In genomic region chr18:54284967-54285785, GRCh38 we compare ENCODE assay signal across 8 cellular contexts. TPM values are rescaled to one million over a fixed set of nuclear protein-coding genes. Genes with fewer than 3 reads are reported as not detected.
DNase-seq lines count a peak whose midpoint lies in the region; ATAC-seq, FAIRE-seq and TF ChIP-seq lines count a peak whose summit lies in the region.

No MANE protein-coding gene starts in this region.

- H3K9me3 ChIP-seq in mucosa of descending colon (no peaks in the 10 kb centered on the region), HepG2 (ENCODE audit: low read length) (no peaks in the 10 kb centered on the region), sigmoid colon (no peaks in the 10 kb centered on the region)

- no peak overlapping the region for H3K4me2 ChIP-seq in HepG2 (ENCODE audit: low read depth, low read length)

- TF ChIP-seq RAD21 in HepG2 (CRISPR knock-in tag; IDR thresholded peaks at IDR 0.05) = no peak

- H3K4me3 ChIP-seq in mucosa of descending colon = no peak overlapping the region
- H3K4me3 ChIP-seq in HepG2 (replicated peaks in 1 of 3; ENCODE audit: insufficient read depth in 1 of 3, low read depth in 2 of 3, low read length in 3 of 3) = no peak overlapping the region
- H3K4me3 ChIP-seq in sigmoid colon = no peak overlapping the region

- H3K9ac ChIP-seq in HepG2 (ENCODE audit: insufficient read depth, low read depth, low read length) = no peak overlapping the region

- H3K36me3 ChIP-seq in mucosa of descending colon (ENCODE audit: low read depth) (no peaks in the 10 kb centered on the region), HepG2 (replicated peaks in 1 of 2; ENCODE audit: control insufficient read depth in 1 of 2, insufficient read depth in 2 of 2, low read length in 2 of 2) (peaks cover 3 to 27% of the 10 kb centered on the region in 2 experiments), sigmoid colon (peaks cover 12 to 90% (median 30%) of the 10 kb centered on the region in 4 donors)

- H3K27me3 ChIP-seq in HepG2 (ENCODE audit: control insufficient read depth in 1 of 2, insufficient read depth in 2 of 2, low read length in 2 of 2) (no peaks in the 10 kb centered on the region), sigmoid colon (no peaks in the 10 kb centered on the region)

- H3K9me3 Mint-ChIP-seq in activated naive CD4-positive, alpha-beta T cell treated with anti-CD3 and anti-CD28 coated beads for 36 hours = peaks cover 2% of the 10 kb centered on the region

- TF ChIP-seq CTCF in mucosa of descending colon (IDR thresholded peaks at IDR 0.05) (no peak), HepG2 (CRISPR knock-in tag; IDR thresholded peaks at IDR 0.05) (no peak), sigmoid colon (IDR thresholded peaks at IDR 0.05) (no peak)

- no peaks in the 10 kb centered on the region for H3K79me2 ChIP-seq in HepG2 (ENCODE audit: insufficient read depth, low read length)

- no peak for TF ChIP-seq POLR2A in HepG2 (IDR thresholded peaks at IDR 0.05; ENCODE audit: insufficient read depth in 1 of 2, low read depth in 2 of 2, low read length in 2 of 2)
- TF ChIP-seq POLR2A in sigmoid colon (IDR thresholded peaks at IDR 0.05) = no peak

- no peak overlapping the region for H3K4me3 Mint-ChIP-seq in activated naive CD4-positive, alpha-beta T cell treated with anti-CD3 and anti-CD28 coated beads for 36 hours

- H4K20me1 ChIP-seq in HepG2 (ENCODE audit: insufficient read depth, low read length) = no peaks in the 10 kb centered on the region

- H3K27me3 Mint-ChIP-seq in activated naive CD4-positive, alpha-beta T cell treated with anti-CD3 and anti-CD28 coated beads for 36 hours (ENCODE audit: low read depth) = no peaks in the 10 kb centered on the region

- TF ChIP-seq EP300 in HepG2 (IDR thresholded peaks at IDR 0.05; ENCODE audit: low read depth in 2 of 2, low read length in 2 of 2) (no peak), HepG2 (CRISPR knock-in tag; IDR thresholded peaks at IDR 0.05; ENCODE audit: borderline replicate concordance) (no peak), sigmoid colon (IDR thresholded peaks at IDR 0.05) (no peak)

- no peaks in the 10 kb centered on the region for H3K4me1 ChIP-seq in mucosa of descending colon (ENCODE audit: low read depth)
- H3K4me1 ChIP-seq in HepG2 (ENCODE audit: insufficient read depth, low read length) = peaks cover 4% of the 10 kb centered on the region
- H3K4me1 ChIP-seq in sigmoid colon = no peaks in the 10 kb centered on the region

- peaks cover 18% of the 10 kb centered on the region for H3K4me1 Mint-ChIP-seq in activated naive CD4-positive, alpha-beta T cell treated with anti-CD3 and anti-CD28 coated beads for 36 hours (ENCODE audit: low read depth)

- WGBS in HepG2 (ENCODE audit: low lambda C conversion rate) = 90% methylated on average over 8 of the region's 8 CpGs
- 61 to 65% methylated on average over 8 of the region's 8 CpGs for WGBS in sigmoid colon, 2 donors

- CTCF ChIA-PET in activated naive CD4-positive, alpha-beta T cell treated with anti-CD3 and anti-CD28 coated beads for 36 hours (lab: Charles Lee) = interaction anchor here (0.6 to 2.3 kb wide), 7 partner anchors 15 to 237 kb away, joined by 3 to 19 read pairs (median 4); partner anchors contain the start of gene POLI
- CTCF ChIA-PET in HepG2 (lab: Yijun Ruan, JAX; ENCODE audit: low intra/inter-chr PET ratio, low total read pairs) = no interaction called here

- BruUV-seq in HepG2 (replicated peaks; lab: Mats Ljungman, UMichigan) = no TSS peak

- in situ Hi-C loops in HepG2 (cut with HindIII; ENCODE audit: extremely low pct_ligation_motif_present, low pct_unique_long_range_greater_than_20kb) = no loop called here

- POLR2A ChIA-PET in HepG2 (lab: Yijun Ruan, JAX) = no interaction called here

- peak; percentile 100 for ATAC-seq in GM21423 (IDR thresholded peaks at IDR 0.05; ENCODE audit: unreplicated experiment)
- ATAC-seq in HG03575 (IDR thresholded peaks at IDR 0.05; ENCODE audit: extremely low read depth, insufficient number of reproducible peaks, low FRiP score, unreplicated experiment) = peak; percentile 98
- ATAC-seq in mucosa of descending colon = peak; percentile 67
- ATAC-seq in HepG2 = no peak

- DNase-seq in EH (ENCODE audit: low read depth) (peak; percentile 72), mucosa of descending colon (peak in 1 of 3 donors; percentile 28), NCI-H1930 (lab: John Stamatoyannopoulos, UW) (no peak), HepG2 (ENCODE audit: low spot score) (no peak), sigmoid colon (no peak)
- DNase-seq in activated naive CD4-positive, alpha-beta T cell treated with anti-CD3 and anti-CD28 coated beads for 36 hours = peak; percentile 86

- H3K27ac ChIP-seq in HepG2 (ENCODE audit: extremely low read length, insufficient read depth, low read length) (no peak overlapping the region), sigmoid colon (no peak overlapping the region)

- intact Hi-C loops in activated naive CD4-positive, alpha-beta T cell treated with anti-CD3 and anti-CD28 coated beads for 36 hours (cut with micrococcal nuclease) = loop anchor here (1.0 to 5.0 kb wide), 9 partner anchors 16 to 432 kb away; partner anchors contain the start of genes C18orf54, POLI and STARD6
- intact Hi-C loops in mucosa of descending colon (cut with DNase I, micrococcal nuclease) (no loop called here), HepG2 (cut with micrococcal nuclease; ENCODE audit: unreplicated experiment) (no loop called here), sigmoid colon (cut with DNase I) (no loop called here)

- peak overlapping the region; percentile 17 for H3K27ac Mint-ChIP-seq in activated naive CD4-positive, alpha-beta T cell treated with anti-CD3 and anti-CD28 coated beads for 36 hours

- FAIRE-seq in HepG2 (lab: Jason Lieb, UNC) = no peak

- no peak overlapping the region for H2AFZ ChIP-seq in HepG2 (ENCODE audit: low read length)

- peaks cover 46% of the 10 kb centered on the region for H3K36me3 Mint-ChIP-seq in activated naive CD4-positive, alpha-beta T cell treated with anti-CD3 and anti-CD28 coated beads for 36 hours (ENCODE audit: low read depth)

TF ChIP-seq in HepG2, 621 proteins besides CTCF, POLR2A, EP300 and RAD21:
- TF ChIP-seq POLR2AphosphoS5 (IDR thresholded peaks at IDR 0.05; ENCODE audit: low read depth, low read length) = no peak
- TF ChIP-seq ZFY (CRISPR knock-in tag; IDR thresholded peaks at IDR 0.05) = no peak
- no peak for TF ChIP-seq NCOA5 (CRISPR knock-in tag; IDR thresholded peaks at IDR 0.05)
- no peak for TF ChIP-seq HOXA3 (CRISPR knock-in tag; IDR thresholded peaks at IDR 0.05)
- no peak for TF ChIP-seq MYNN (CRISPR knock-in tag; IDR thresholded peaks at IDR 0.05; ENCODE audit: low read depth)
- TF ChIP-seq ZNF10 (CRISPR knock-in tag; IDR thresholded peaks at IDR 0.05; ENCODE audit: borderline replicate concordance, low read depth) = no peak
- no peak for TF ChIP-seq RFXANK (CRISPR knock-in tag; IDR thresholded peaks at IDR 0.05)
- no peak for TF ChIP-seq BCL6 (CRISPR knock-in tag; IDR thresholded peaks at IDR 0.05)
- no peak for TF ChIP-seq ZEB1 (IDR thresholded peaks at IDR 0.05; ENCODE audit: insufficient replicate concordance, low read depth)
- TF ChIP-seq PRMT3 (CRISPR knock-in tag; IDR thresholded peaks at IDR 0.05; ENCODE audit: borderline replicate concordance, low read depth) = no peak
- TF ChIP-seq, protein P1, sequence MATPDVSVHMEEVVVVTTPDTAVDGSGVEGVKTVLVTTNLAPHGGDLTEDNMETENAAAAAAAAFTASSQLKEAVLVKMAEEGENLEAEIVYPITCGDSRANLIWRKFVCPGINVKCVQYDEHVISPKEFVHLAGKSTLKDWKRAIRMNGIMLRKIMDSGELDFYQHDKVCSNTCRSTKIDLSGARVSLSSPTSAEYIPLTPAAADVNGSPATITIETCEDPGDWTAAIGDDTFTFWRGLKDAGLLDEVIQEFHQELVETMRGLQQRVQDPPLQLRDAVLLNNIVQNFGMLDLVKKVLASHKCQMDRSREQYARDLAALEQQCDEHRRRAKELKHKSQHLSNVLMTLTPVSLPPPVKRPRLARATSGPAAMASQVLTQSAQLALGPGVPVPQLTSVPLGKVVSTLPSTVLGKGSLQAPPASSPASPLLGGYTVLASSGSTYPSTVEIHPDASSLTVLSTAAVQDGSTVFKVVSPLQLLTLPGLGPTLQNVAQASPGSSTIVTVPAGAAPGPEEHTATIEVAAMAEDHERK (CRISPR knock-in tag; IDR thresholded peaks at IDR 0.05; ENCODE audit: low read depth) = no peak

RNA-seq across cellular contexts. Expression of gene POLI, which starts 15.9 kb away (rescaled TPM):
- 10 to 100 TPM; 16.0 to 17.4 TPM for total RNA-seq in activated naive CD4-positive, alpha-beta T cell treated with anti-CD3 and anti-CD28 coated beads for 36 hours
- total RNA-seq in mucosa of descending colon (10 to 100 TPM; 14.2 to 33.2 (median 15.4) TPM), HepG2 (2016; rRNA removed; fragmentation: Illumina TruSeq; extraction: Trizol) (14.1 and 16.8 TPM in 2 replicates), sigmoid colon (10 to 100 TPM; 32.7 to 46.7 (median 41.0) TPM)
- total RNA-seq in HepG2 (2016; cell fraction: cytosol; rRNA removed; fragmentation: Illumina TruSeq; extraction: Trizol; ENCODE audit: low read depth) = 41.2 and 49.7 TPM in 2 replicates
- 15.2 and 16.9 TPM in 2 replicates for total RNA-seq in HepG2 (2016; cell fraction: insoluble cytoplasmic fraction; rRNA removed; fragmentation: Illumina TruSeq; extraction: Trizol)
- 22.0 and 28.7 TPM in 2 replicates for total RNA-seq in HepG2 (2016; cell fraction: membrane; rRNA removed; fragmentation: Illumina TruSeq; extraction: Trizol)
- total RNA-seq in HepG2 (2016; cell fraction: nucleus; rRNA removed; fragmentation: Illumina TruSeq; extraction: Trizol) = 24.8 and 26.2 TPM in 2 replicates
- polyA plus RNA-seq in HepG2 (2011; rRNA removed) (17.2 and 21.2 TPM in 2 replicates), sigmoid colon (10 to 100 TPM in 1 of 3 donors, 1 to 10 TPM in 2; 2.5 to 10.8 (median 6.8) TPM)
- polyA plus RNA-seq in HepG2 (2011; cell fraction: cytosol; rRNA removed) = 3.6 and 4.5 TPM in 2 replicates
- 41.4 and 49.8 TPM in 2 replicates for polyA plus RNA-seq in HepG2 (2011; cell fraction: nucleus; rRNA removed)
- polyA plus RNA-seq in HepG2 (2012) = 10.6 and 14.5 TPM in 2 replicates
- 1.5 and 1.7 TPM in 2 replicates for polyA plus RNA-seq in HepG2 (2016; cell fraction: cytosol; fragmentation: Illumina TruSeq; extraction: Trizol; ENCODE audit: low read depth)
- polyA plus RNA-seq in HepG2 (2016; cell fraction: insoluble cytoplasmic fraction; fragmentation: Illumina TruSeq; extraction: Trizol; ENCODE audit: low read depth) = 14.7 and 14.8 TPM in 2 replicates
- 5.1 and 5.3 TPM in 2 replicates for polyA plus RNA-seq in HepG2 (2016; cell fraction: membrane; fragmentation: Illumina TruSeq; extraction: Trizol; ENCODE audit: low read depth)
- 57.5 and 59.9 TPM in 2 replicates for polyA plus RNA-seq in HepG2 (2016; cell fraction: nucleus; fragmentation: Illumina TruSeq; extraction: Trizol; ENCODE audit: insufficient read depth, low read depth)
- polyA minus RNA-seq in HepG2 (2011; rRNA and poly(A)+ RNA removed; ENCODE audit: low replicate concordance) = 4.6 and 6.5 TPM in 2 replicates
- 7.3 and 10.0 TPM in 2 replicates for polyA minus RNA-seq in HepG2 (2011; cell fraction: cytosol; rRNA and poly(A)+ RNA removed)
- 46.1 and 47.0 TPM in 2 replicates for polyA minus RNA-seq in HepG2 (2011; cell fraction: nucleus; rRNA and poly(A)+ RNA removed)

Comparison
In these comparisons a context has a peak if more than half of its experiments do, and no peak if none do; other contexts are left out.
1. DNase-seq: peak in EH (single experiment) and activated naive CD4-positive, alpha-beta T cell treated with anti-CD3 and anti-CD28 coated beads for 36 hours (single experiment); none in NCI-H1930 (0 of 2), HepG2 (single experiment) and sigmoid colon (single experiment).